ENCODE assay signal across 10 cellular contexts in the genomic region with DNA sequence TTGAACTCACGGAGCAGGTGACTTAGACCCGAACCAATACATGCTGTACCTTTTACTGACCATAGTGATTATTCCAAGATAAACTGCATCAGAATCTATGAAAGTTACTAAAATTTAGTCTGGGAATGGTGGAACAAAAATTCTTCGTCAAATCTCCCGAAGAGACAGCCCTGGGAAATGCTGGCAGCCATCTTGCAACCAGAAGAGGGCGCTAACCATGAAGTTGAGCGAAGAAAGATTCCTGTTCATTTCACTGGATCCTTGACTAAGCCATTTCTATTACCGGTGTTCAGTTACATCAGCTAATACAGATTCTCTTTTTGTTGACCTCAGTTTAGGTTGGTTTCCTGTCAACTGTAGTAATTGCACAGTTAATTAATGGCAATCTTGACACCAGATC.
DNase-seq lines count a peak whose midpoint lies in the region; ATAC-seq and TF ChIP-seq lines count a peak whose summit lies in the region.
"Had no signal": no experiment of that assay in that cellular context is flagged by ENCODE, and none has a peak within 500 bp of the region (broad histone marks: within the 10 kb centered on the region; RNA-seq: fewer than 3 reads in every experiment).

No MANE protein-coding gene starts in this region.

- no peaks in the 10 kb centered on the region for H3K4me1 Mint-ChIP-seq in natural killer cell
- peaks cover 0 to 3% of the 10 kb centered on the region in 2 donors for H3K4me1 Mint-ChIP-seq in natural killer cell treated with Interleukin-12 subunit alpha and Interleukin-12 subunit beta and Interleukin-15 and Interleukin-18, amount 100 ng/mL, for 72 hours (ENCODE audit: low read depth in 2 of 2)

- ATAC-seq in natural killer cell = no peak
- ATAC-seq in natural killer cell treated with Interleukin-12 subunit alpha and Interleukin-12 subunit beta and Interleukin-15 and Interleukin-18, amount 100 ng/mL, for 72 hours = no peak
- ATAC-seq in GM21717 (IDR thresholded peaks at IDR 0.05; ENCODE audit: unreplicated experiment) = no peak
- ATAC-seq in GM19395 (IDR thresholded peaks at IDR 0.05; ENCODE audit: unreplicated experiment) = no peak
- ATAC-seq in GM18858 (IDR thresholded peaks at IDR 0.05; ENCODE audit: unreplicated experiment) = no peak
- ATAC-seq: T-cell had no signal

- TF ChIP-seq CTCF in natural killer cell (IDR thresholded peaks at IDR 0.05) (peak; percentile 11), fibroblast of mammary gland (conservative IDR thresholded peaks at IDR 0.05; ENCODE audit: control insufficient read depth, insufficient read depth, low read depth, low read length) (peak; percentile 42)

- H3K9me3 Mint-ChIP-seq in natural killer cell = no peaks in the 10 kb centered on the region
- H3K9me3 Mint-ChIP-seq in natural killer cell treated with Interleukin-12 subunit alpha and Interleukin-12 subunit beta and Interleukin-15 and Interleukin-18, amount 100 ng/mL, for 72 hours = no peaks in the 10 kb centered on the region
- H3K9me3 Mint-ChIP-seq: T-cell had no signal

- peaks cover 11% of the 10 kb centered on the region for H3K36me3 Mint-ChIP-seq in natural killer cell
- peaks cover 9% of the 10 kb centered on the region for H3K36me3 Mint-ChIP-seq in natural killer cell treated with Interleukin-12 subunit alpha and Interleukin-12 subunit beta and Interleukin-15 and Interleukin-18, amount 100 ng/mL, for 72 hours

- H3K4me3 ChIP-seq in fibroblast of mammary gland (ENCODE audit: control insufficient read depth, low read depth, low read length) = no peak overlapping the region

- DNase-seq in natural killer cell = no peak
- no peak for DNase-seq in natural killer cell treated with Interleukin-12 subunit alpha and Interleukin-12 subunit beta and Interleukin-15 and Interleukin-18, amount 100 ng/mL, for 72 hours (ENCODE audit: low spot score)
- peak; percentile 26 for DNase-seq in NCI-H524 treated with DMSO at 0.1 percent for 48 hours (lab: John Stamatoyannopoulos, UW)
- no peak for DNase-seq in fibroblast of mammary gland (ENCODE audit: low read depth)
- no peak for DNase-seq in stimulated activated CD4-positive, alpha-beta T cell treated with anti-CD3 and anti-CD28 coated beads, Interleukin-4, amount 100 ng/mL, for 24 hours
- DNase-seq: NCI-H1417, T-cell had no signal

- H3K27ac Mint-ChIP-seq in natural killer cell = no peak overlapping the region
- H3K27ac Mint-ChIP-seq in natural killer cell treated with Interleukin-12 subunit alpha and Interleukin-12 subunit beta and Interleukin-15 and Interleukin-18, amount 100 ng/mL, for 72 hours = no peak overlapping the region
- H3K27ac Mint-ChIP-seq: T-cell had no signal

- intact Hi-C loops in natural killer cell (cut with micrococcal nuclease) = no loop called here

- no peaks in the 10 kb centered on the region for H3K27me3 Mint-ChIP-seq in natural killer cell (ENCODE audit: low read depth in 2 of 2)
- no peaks in the 10 kb centered on the region for H3K27me3 Mint-ChIP-seq in natural killer cell treated with Interleukin-12 subunit alpha and Interleukin-12 subunit beta and Interleukin-15 and Interleukin-18, amount 100 ng/mL, for 72 hours
- H3K27me3 Mint-ChIP-seq: T-cell had no signal

- no peak overlapping the region for H3K4me3 Mint-ChIP-seq in natural killer cell
- H3K4me3 Mint-ChIP-seq in natural killer cell treated with Interleukin-12 subunit alpha and Interleukin-12 subunit beta and Interleukin-15 and Interleukin-18, amount 100 ng/mL, for 72 hours = no peak overlapping the region
- H3K4me3 Mint-ChIP-seq: T-cell had no signal
